ENCODE assay signal across 20 cellular contexts in genomic region chr1:232290570-232290969, GRCh38.
DNase-seq lines count a peak whose midpoint lies in the region; FAIRE-seq and TF ChIP-seq lines count a peak whose summit lies in the region.
"Had no signal": no experiment of that assay in that cellular context is flagged by ENCODE, and none has a peak within 500 bp of the region (broad histone marks: within the 10 kb centered on the region; RNA-seq: fewer than 3 reads in every experiment).

No MANE protein-coding gene starts in this region.

- no peaks in the 10 kb centered on the region for H3K36me3 ChIP-seq in HEK293 (ENCODE audit: control insufficient read depth in 2 of 2, insufficient read depth in 1 of 2, low read length in 2 of 2)
- H3K36me3 ChIP-seq in suprapubic skin, result no peaks in the 10 kb centered on the region
- H3K36me3 ChIP-seq: BE2C, BLaER1 had no signal

- DNase-seq in D721Med (ENCODE audit: insufficient read length, low spot score) (no peak), suprapubic skin (ENCODE audit: low spot score in 2 of 2) (no peak), NK-92 (lab: John Stamatoyannopoulos, UW; ENCODE audit: unreplicated experiment) (no peak), HT-29 (ENCODE audit: low spot score) (no peak)
- DNase-seq: 8988T; ACHN; BE2C; C1 segment of cervical spinal cord; CD4-positive, alpha-beta memory T cell; CD4-positive, CD25-positive, alpha-beta regulatory T cell; CD8-positive, alpha-beta memory T cell; COR-L47; DMS79 treated with DMSO at 0.1 percent for 48 hours; GF-D8 had no signal

- POLR2A ChIA-PET in HEK293 (lab: Yijun Ruan, JAX), result no interaction called here

- FAIRE-seq in D721Med (lab: Jason Lieb, UNC), result peak; percentile 46
- FAIRE-seq: A204.1, G401.6, GM12891, GM19239 had no signal

- H3K4me1 ChIP-seq in HEK293 (ENCODE audit: control insufficient read depth, insufficient read depth, low read length) (peaks cover 11% of the 10 kb centered on the region), suprapubic skin (peaks cover 26% of the 10 kb centered on the region)
- H3K4me1 ChIP-seq: BE2C, BLaER1 had no signal

- H3K4me3 ChIP-seq in HEK293 (ENCODE audit: low read depth, low read length) (no peak overlapping the region), suprapubic skin (no peak overlapping the region)
- H3K4me3 ChIP-seq: BLaER1 had no signal

- TF ChIP-seq CTCF in D721Med (IDR thresholded peaks at IDR 0.05; ENCODE audit: insufficient read depth, missing control alignments) (no peak), HEK293 (tag by site-specific recombination; IDR thresholded peaks at IDR 0.05) (no peak), suprapubic skin (IDR thresholded peaks at IDR 0.05) (no peak)

- CTCF ChIA-PET in HEK293 (lab: Yijun Ruan, JAX), result no interaction called here

- TF ChIP-seq EP300 in suprapubic skin (IDR thresholded peaks at IDR 0.05), result no peak

- H3K9me3 ChIP-seq in HEK293 (ENCODE audit: control insufficient read depth, insufficient read depth, low read depth, low read length) (no peaks in the 10 kb centered on the region), suprapubic skin (no peaks in the 10 kb centered on the region)
- H3K9me3 ChIP-seq: BE2C, BLaER1 had no signal

- no peaks in the 10 kb centered on the region for H3K27me3 ChIP-seq in suprapubic skin
- H3K27me3 ChIP-seq: BE2C, BLaER1 had no signal

- H3K27ac ChIP-seq in HEK293 (ENCODE audit: extremely low read depth, low read depth, low read length) (no peak overlapping the region), suprapubic skin (peak overlapping the region; percentile 49)
- H3K27ac ChIP-seq: BLaER1 had no signal

- no peak for TF ChIP-seq POLR2A in suprapubic skin (IDR thresholded peaks at IDR 0.05)

TF ChIP-seq in HEK293, 187 proteins besides CTCF, POLR2A, EP300 and RAD21:
- TF ChIP-seq ZNF416 (tag by site-specific recombination; IDR thresholded peaks at IDR 0.05) (no peak), ZSCAN4 (tag by site-specific recombination; IDR thresholded peaks at IDR 0.05) (peak; percentile 54), ZNF580 (tag by site-specific recombination; IDR thresholded peaks at IDR 0.05) (peak; percentile 45; the same call in 1 of the 2 replicates), ZNF146 (tag by site-specific recombination; IDR thresholded peaks at IDR 0.05) (peak; percentile 60; the same call in 1 of the 2 replicates)
